18 cellular contexts compared by ENCODE assay signal in genomic region chr6:20024979-20025378, GRCh38.
DNase-seq lines count a peak whose midpoint lies in the region; ATAC-seq, FAIRE-seq and TF ChIP-seq lines count a peak whose summit lies in the region.
"Had no signal": no experiment of that assay in that cellular context is flagged by ENCODE, and none has a peak within 500 bp of the region (broad histone marks: within the 10 kb centered on the region; RNA-seq: fewer than 3 reads in every experiment).

No MANE protein-coding gene starts in this region.

- H3K4me1 Mint-ChIP-seq in naive thymus-derived CD8-positive, alpha-beta T cell = peaks cover 15 to 22% (median 20%) of the 10 kb centered on the region in 4 donors
- H3K4me1 Mint-ChIP-seq in stimulated activated memory B cell treated with anti-CD40 and anti-IgM and Interleukin-4, amounts not matched to agents 10 μg/mL and 1 μg/mL and 100 μg/mL, for 72 hours = peaks cover 6% of the 10 kb centered on the region

- H3K4me3 Mint-ChIP-seq in naive thymus-derived CD8-positive, alpha-beta T cell = peak overlapping the region in 8 of 10 donors; percentile 78 to 89 (median 85)
- H3K4me3 Mint-ChIP-seq in stimulated activated memory B cell treated with anti-CD40 and anti-IgM and Interleukin-4, amounts not matched to agents 10 μg/mL and 1 μg/mL and 100 μg/mL, for 72 hours = no peak overlapping the region

- no peak for ATAC-seq in naive thymus-derived CD8-positive, alpha-beta T cell
- ATAC-seq in stimulated activated memory B cell treated with anti-CD40 and anti-IgM and Interleukin-4, amounts not matched to agents 10 μg/mL and 1 μg/mL and 100 μg/mL, for 72 hours = no peak
- ATAC-seq in left ventricle myocardium superior = no peak

- no peaks in the 10 kb centered on the region for H3K36me3 Mint-ChIP-seq in naive thymus-derived CD8-positive, alpha-beta T cell
- no peaks in the 10 kb centered on the region for H3K36me3 Mint-ChIP-seq in stimulated activated memory B cell treated with anti-CD40 and anti-IgM and Interleukin-4, amounts not matched to agents 10 μg/mL and 1 μg/mL and 100 μg/mL, for 72 hours

- H3K9me2 ChIP-seq in Loucy (replicated peaks; ENCODE audit: low read depth, low read length) = no peaks in the 10 kb centered on the region

- H3K9me3 ChIP-seq in Loucy (ENCODE audit: insufficient read depth, low read depth, low read length) = no peaks in the 10 kb centered on the region
- H3K9me3 ChIP-seq: BLaER1, Caco-2, SJSA1 had no signal

- intact Hi-C loops in left ventricle myocardium superior (cut with micrococcal nuclease) = no loop called here

- H3F3A ChIP-seq in Loucy (ENCODE audit: low read depth) = peaks cover 7% of the 10 kb centered on the region

- H3K27ac ChIP-seq in VCaP = no peak overlapping the region
- H3K27ac ChIP-seq: BLaER1, GM23248, SJSA1 had no signal

- H3K27ac Mint-ChIP-seq in naive thymus-derived CD8-positive, alpha-beta T cell = peak overlapping the region in 1 of 10 donors; percentile 80
- H3K27ac Mint-ChIP-seq in stimulated activated memory B cell treated with anti-CD40 and anti-IgM and Interleukin-4, amounts not matched to agents 10 μg/mL and 1 μg/mL and 100 μg/mL, for 72 hours = no peak overlapping the region

- no peak for FAIRE-seq in D721Med (lab: Jason Lieb, UNC)

- H3K4me1 ChIP-seq in Loucy (ENCODE audit: insufficient read depth, low read length, poor library complexity, severe bottlenecking) = peaks cover 17% of the 10 kb centered on the region
- H3K4me1 ChIP-seq: Caco-2, SJSA1 had no signal

- no peaks in the 10 kb centered on the region for H3K9me3 Mint-ChIP-seq in naive thymus-derived CD8-positive, alpha-beta T cell
- H3K9me3 Mint-ChIP-seq in stimulated activated memory B cell treated with anti-CD40 and anti-IgM and Interleukin-4, amounts not matched to agents 10 μg/mL and 1 μg/mL and 100 μg/mL, for 72 hours = peaks cover 12% of the 10 kb centered on the region

- peak overlapping the region; percentile 67 for H3K4me2 ChIP-seq in Loucy (ENCODE audit: low read depth, low read length, poor library complexity, severe bottlenecking)

- no peak overlapping the region for H2AFZ ChIP-seq in Loucy (ENCODE audit: low read length)
- H2AFZ ChIP-seq: GM23248 had no signal

- POLR2A ChIA-PET in naive thymus-derived CD8-positive, alpha-beta T cell (lab: Charles Lee) = no interaction called here

- no peaks in the 10 kb centered on the region for H4K20me1 ChIP-seq in Loucy (ENCODE audit: insufficient read depth, low read length, poor library complexity, severe bottlenecking)
- H4K20me1 ChIP-seq: BLaER1 had no signal

- H3K27me3 ChIP-seq in Loucy (ENCODE audit: insufficient read depth, low read length, poor library complexity, severe bottlenecking) = no peaks in the 10 kb centered on the region
- no peaks in the 10 kb centered on the region for H3K27me3 ChIP-seq in H7 (ENCODE audit: control insufficient read depth, insufficient read depth, low read length)
- H3K27me3 ChIP-seq: BLaER1, SJSA1 had no signal

- H3K36me3 ChIP-seq in Loucy (ENCODE audit: insufficient read depth, low read length) = no peaks in the 10 kb centered on the region
- H3K36me3 ChIP-seq in H7 (replicated peaks; ENCODE audit: control insufficient read depth, insufficient read depth, low read length) = no peaks in the 10 kb centered on the region
- H3K36me3 ChIP-seq: BLaER1, SJSA1 had no signal

- peak overlapping the region; percentile 65 for H3K4me3 ChIP-seq in Loucy (ENCODE audit: low read length, poor library complexity, severe bottlenecking)
- no peak overlapping the region for H3K4me3 ChIP-seq in H7 (ENCODE audit: insufficient read depth, low read depth, low read length)
- H3K4me3 ChIP-seq: BLaER1, GM23248, SJSA1 had no signal

- peak; percentile 2 for TF ChIP-seq CTCF in D721Med (IDR thresholded peaks at IDR 0.05; ENCODE audit: insufficient read depth, missing control alignments)
- TF ChIP-seq CTCF in Loucy (conservative IDR thresholded peaks at IDR 0.05; ENCODE audit: low read length) = no peak
- TF ChIP-seq CTCF in VCaP (conservative IDR thresholded peaks at IDR 0.05) = 0 out of 2 replicates have a peak, but pooled peaks have one; percentile 30

- H3K9ac ChIP-seq in Loucy (ENCODE audit: low read depth, low read length, poor library complexity, severe bottlenecking) = no peak overlapping the region
- H3K9ac ChIP-seq: BLaER1, GM23248 had no signal

- no peaks in the 10 kb centered on the region for H3K79me2 ChIP-seq in Loucy (ENCODE audit: insufficient read depth, low read length)

- DNase-seq in D721Med (ENCODE audit: insufficient read length, low spot score) (no peak), H7 (no peak), left ventricle myocardium superior (no peak), AG08395 (ENCODE audit: low spot score) (no peak)
- no peak for DNase-seq in naive thymus-derived CD8-positive, alpha-beta T cell
- DNase-seq: Caco-2, GM23248, IMR-90, NCI-H1048, NCI-H1694 treated with DMSO at 0.1 percent for 48 hours, NCI-H446 treated with DMSO at 0.1 percent for 48 hours, NCI-H774, T-helper 1 cell had no signal

- peaks cover 23 to 37% (median 27%) of the 10 kb centered on the region in 5 donors for H3K27me3 Mint-ChIP-seq in naive thymus-derived CD8-positive, alpha-beta T cell
- peaks cover 27% of the 10 kb centered on the region for H3K27me3 Mint-ChIP-seq in stimulated activated memory B cell treated with anti-CD40 and anti-IgM and Interleukin-4, amounts not matched to agents 10 μg/mL and 1 μg/mL and 100 μg/mL, for 72 hours
